ENCODE assay signal across 13 cellular contexts in the genomic region with DNA sequence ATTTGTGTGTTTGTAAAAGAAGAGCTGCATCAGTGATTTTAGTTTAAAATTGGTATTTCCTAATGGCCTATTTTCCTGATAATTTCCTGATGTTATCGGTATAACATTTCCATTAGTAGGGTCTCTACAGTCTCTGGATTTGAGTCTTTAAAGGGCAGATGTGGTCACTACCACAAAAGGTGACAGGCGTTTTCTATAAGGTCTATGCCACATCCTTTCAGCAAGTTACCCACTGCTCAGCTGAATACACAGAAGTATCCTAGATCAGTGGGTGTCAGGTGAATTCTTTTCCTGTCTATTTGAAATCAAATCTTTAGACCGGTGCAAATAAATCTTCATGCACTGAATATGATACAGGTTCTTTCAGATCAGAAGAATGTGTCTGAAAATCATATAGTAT.
"Had no signal": no experiment of that assay in that cellular context is flagged by ENCODE, and none has a peak within 500 bp of the region (broad histone marks: within the 10 kb centered on the region; RNA-seq: fewer than 3 reads in every experiment).

No MANE protein-coding gene starts in this region.

- H2AFZ ChIP-seq: parathyroid adenoma had no signal

- H3K4me3 Mint-ChIP-seq: activated CD4-positive, alpha-beta T cell treated with anti-CD3 and anti-CD28 coated beads, Interleukin-2, amount 10 ng/mL, durations not matched to agents 7 days and 5 days; activated naive CD8-positive, alpha-beta T cell treated with anti-CD3 and anti-CD28 coated beads for 36 hours; activated T-helper 1 cell treated with anti-CD3 and anti-CD28 coated beads, Interleukin-12 subunit alpha, Interleukin-12 subunit beta, Interleukin-2, Interleukin-4 antibody, amounts not matched to agents 30 ng/mL and 10 ng/mL and 1 ng/mL, durations not matched to agents 14 hours and 24 hours and 36 hours; memory B cell; natural killer cell had no signal

- H3K4me1 ChIP-seq: body of pancreas, gastroesophageal sphincter, parathyroid adenoma had no signal

- H3K9ac ChIP-seq: parathyroid adenoma had no signal

- DNase-seq: activated CD4-positive, alpha-beta T cell treated with anti-CD3 and anti-CD28 coated beads, Interleukin-2, amount 10 ng/mL, durations not matched to agents 7 days and 5 days; activated naive CD8-positive, alpha-beta T cell treated with anti-CD3 and anti-CD28 coated beads for 36 hours; amygdala; body of pancreas; caudate nucleus; islet precursor cell; natural killer cell; stimulated activated CD4-positive, alpha-beta T cell treated with anti-CD3 and anti-CD28 coated beads, Interleukin-2, amount 100 ng/mL, for 24 hours had no signal

- H3K9me3 ChIP-seq: body of pancreas, gastroesophageal sphincter, neutrophil had no signal

- H3K27me3 Mint-ChIP-seq: activated CD4-positive, alpha-beta T cell treated with anti-CD3 and anti-CD28 coated beads, Interleukin-2, amount 10 ng/mL, durations not matched to agents 7 days and 5 days; activated naive CD8-positive, alpha-beta T cell treated with anti-CD3 and anti-CD28 coated beads for 36 hours; memory B cell had no signal

- H3K27ac Mint-ChIP-seq: activated CD4-positive, alpha-beta T cell treated with anti-CD3 and anti-CD28 coated beads, Interleukin-2, amount 10 ng/mL, durations not matched to agents 7 days and 5 days; activated naive CD8-positive, alpha-beta T cell treated with anti-CD3 and anti-CD28 coated beads for 36 hours; activated T-helper 1 cell treated with anti-CD3 and anti-CD28 coated beads, Interleukin-12 subunit alpha, Interleukin-12 subunit beta, Interleukin-2, Interleukin-4 antibody, amounts not matched to agents 30 ng/mL and 10 ng/mL and 1 ng/mL, durations not matched to agents 14 hours and 24 hours and 36 hours; memory B cell; natural killer cell had no signal

- H3K4me3 ChIP-seq: body of pancreas, gastroesophageal sphincter had no signal

- H3K79me2 ChIP-seq: parathyroid adenoma had no signal

- H3K9me3 Mint-ChIP-seq: activated CD4-positive, alpha-beta T cell treated with anti-CD3 and anti-CD28 coated beads, Interleukin-2, amount 10 ng/mL, durations not matched to agents 7 days and 5 days; activated naive CD8-positive, alpha-beta T cell treated with anti-CD3 and anti-CD28 coated beads for 36 hours; activated T-helper 1 cell treated with anti-CD3 and anti-CD28 coated beads, Interleukin-12 subunit alpha, Interleukin-12 subunit beta, Interleukin-2, Interleukin-4 antibody, amounts not matched to agents 30 ng/mL and 10 ng/mL and 1 ng/mL, durations not matched to agents 14 hours and 24 hours and 36 hours; memory B cell had no signal

- H3K36me3 Mint-ChIP-seq: activated naive CD8-positive, alpha-beta T cell treated with anti-CD3 and anti-CD28 coated beads for 36 hours; memory B cell; natural killer cell had no signal

- H3K27me3 ChIP-seq: body of pancreas, gastroesophageal sphincter, neutrophil had no signal

- H3K4me1 Mint-ChIP-seq: activated CD4-positive, alpha-beta T cell treated with anti-CD3 and anti-CD28 coated beads, Interleukin-2, amount 10 ng/mL, durations not matched to agents 7 days and 5 days; activated naive CD8-positive, alpha-beta T cell treated with anti-CD3 and anti-CD28 coated beads for 36 hours; memory B cell; natural killer cell had no signal

- H3K27ac ChIP-seq: body of pancreas, gastroesophageal sphincter, neutrophil, parathyroid adenoma had no signal

- H3K36me3 ChIP-seq: gastroesophageal sphincter had no signal
